11 cellular contexts compared by ENCODE assay signal in the genomic region with DNA sequence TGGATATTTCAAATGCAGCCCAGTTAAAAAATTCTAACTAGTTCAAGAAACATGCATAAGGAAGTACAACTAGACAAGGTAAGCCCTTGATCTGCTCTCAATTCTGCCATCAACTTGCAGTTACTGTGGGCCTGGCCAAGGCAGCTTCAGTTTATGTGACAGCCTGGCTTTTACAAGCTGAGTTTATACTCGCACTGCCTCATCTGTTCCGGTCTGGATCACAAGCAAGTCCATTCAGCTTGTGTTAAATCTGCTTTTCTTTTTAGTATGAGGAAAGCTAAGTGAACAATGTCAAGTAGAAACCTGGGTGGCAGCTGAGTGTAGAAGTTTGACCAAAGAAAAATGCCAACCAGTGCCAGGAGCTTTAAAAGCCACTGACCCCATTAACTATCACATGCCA.
DNase-seq lines count a peak whose midpoint lies in the region; ATAC-seq, FAIRE-seq and TF ChIP-seq lines count a peak whose summit lies in the region.
"Had no signal": no experiment of that assay in that cellular context is flagged by ENCODE, and none has a peak within 500 bp of the region (broad histone marks: within the 10 kb centered on the region; RNA-seq: fewer than 3 reads in every experiment).

No MANE protein-coding gene starts in this region.

- H3K23ac ChIP-seq in H9 (ENCODE audit: insufficient read length, low read depth, low read length), result no peak overlapping the region

- H4K91ac ChIP-seq in H9 (ENCODE audit: insufficient read length, low read depth, low read length), result no peak overlapping the region

- no peak overlapping the region for H2BK15ac ChIP-seq in H9 (ENCODE audit: low read depth, low read length)

- H4K5ac ChIP-seq in H9 (ENCODE audit: insufficient read length, low read depth, low read length), result no peak overlapping the region

- H3K27ac Mint-ChIP-seq in WTC11 (peak overlapping the region; percentile 65; the same call in 1 of the 2 replicates), H9 (0 out of 7 replicates have a peak overlapping the region, but pooled peaks of 1 of the 3 experiments have one; percentile 27)

- no peak overlapping the region for H3K4me3 Mint-ChIP-seq in WTC11
- H3K4me3 Mint-ChIP-seq in H9, result no peak overlapping the region

- no peak overlapping the region for H2BK20ac ChIP-seq in H9 (ENCODE audit: low read depth, low read length, poor library complexity, severe bottlenecking)

- no peaks in the 10 kb centered on the region for H3K23me2 ChIP-seq in H9 (ENCODE audit: insufficient read length, low read depth, low read length, poor library complexity, severe bottlenecking)

- no peak for FAIRE-seq in pancreas (lab: Jason Lieb, UNC)

- H3T11ph ChIP-seq in H9 (ENCODE audit: low read length), result no peak overlapping the region

- H3K79me1 ChIP-seq in H9 (ENCODE audit: insufficient read depth, low read depth, low read length, poor library complexity, severe bottlenecking), result no peaks in the 10 kb centered on the region

- WGBS in pancreas, 2 donors, result 61 to 69% methylated on average over 2 of the region's 2 CpGs
- WGBS in H9 (ENCODE audit: extremely low coverage, insufficient read length, low lambda C conversion rate), result no CpG with 5 or more reads among the region's 2 CpGs

- H3K36me3 Mint-ChIP-seq in WTC11, result no peaks in the 10 kb centered on the region
- peaks cover 0 to 9% (median 0%) of the 10 kb centered on the region in 3 experiments; a peak in 2 of 7 replicates for H3K36me3 Mint-ChIP-seq in H9 (ENCODE audit: insufficient read depth in 1 of 3, low read depth in 3 of 3)

- H3K9ac ChIP-seq in BLaER1, result no peak overlapping the region; the same call in 1 of the 2 replicates
- no peak overlapping the region for H3K9ac ChIP-seq in H9 (ENCODE audit: extremely low read depth, insufficient read length, low read length)

- no peak overlapping the region for H2BK120ac ChIP-seq in H9 (ENCODE audit: low read depth, low read length, poor library complexity, severe bottlenecking)

- no peak overlapping the region for H3K4ac ChIP-seq in H9 (ENCODE audit: low read depth, low read length)

- H3K9me3 ChIP-seq in BLaER1 (no peaks in the 10 kb centered on the region), right atrium auricular region (no peaks in the 10 kb centered on the region), pancreas (no peaks in the 10 kb centered on the region), uterus (no peaks in the 10 kb centered on the region), H9 (ENCODE audit: control insufficient read depth, low read depth, low read length) (no peaks in the 10 kb centered on the region)

- H3K14ac ChIP-seq in H9 (ENCODE audit: insufficient read depth, low read length), result no peak overlapping the region

- H4K20me1 ChIP-seq in BLaER1, result no peaks in the 10 kb centered on the region
- H4K20me1 ChIP-seq in H9 (ENCODE audit: control insufficient read depth, insufficient read depth, insufficient read length), result no peaks in the 10 kb centered on the region

- CTCF ChIA-PET in WTC11 (lab: Charles Lee), result interaction anchor here (0.9 to 1.4 kb wide), 5 partner anchors 9 to 394 kb away, joined by 3 to 6 read pairs (median 3); no protein-coding TSS in a partner anchor

- no peak overlapping the region for H2BK12ac ChIP-seq in H9 (ENCODE audit: insufficient read length, low read depth, low read length)

- ATAC-seq in WTC11, result no peak
- peak in 3 of 4 donors; percentile 42 to 48 (median 42) for ATAC-seq in pancreas

- H2AFZ ChIP-seq in H9 (ENCODE audit: low read length), result no peak overlapping the region

- H3K79me2 ChIP-seq in H9 (ENCODE audit: insufficient read depth, low read length), result no peaks in the 10 kb centered on the region

- H3K9me3 Mint-ChIP-seq in WTC11 (no peaks in the 10 kb centered on the region), H9 (no peaks in the 10 kb centered on the region)

- POLR2A ChIA-PET in WTC11 (lab: Charles Lee), result no interaction called here

- H3K4me3 ChIP-seq in BLaER1 (no peak overlapping the region), right atrium auricular region (no peak overlapping the region), pancreas (no peak overlapping the region), uterus (no peak overlapping the region)

- peak overlapping the region; percentile 18; the same call in 1 of the 2 replicates for H3K27ac ChIP-seq in BLaER1
- peak overlapping the region; percentile 66 to 75 for H3K27ac ChIP-seq in right atrium auricular region
- peak overlapping the region in 1 of 4 donors; percentile 18 for H3K27ac ChIP-seq in pancreas
- peak overlapping the region in 1 of 2 donors; percentile 22 for H3K27ac ChIP-seq in uterus
- H3K27ac ChIP-seq in H9 (ENCODE audit: insufficient read length, low read depth, low read length), result no peak overlapping the region
- H3K27ac ChIP-seq: C4-2B had no signal

- H3K27me3 Mint-ChIP-seq in WTC11 (ENCODE audit: low read depth) (no peaks in the 10 kb centered on the region), H9 (ENCODE audit: low read depth) (no peaks in the 10 kb centered on the region)

- H3K4me1 Mint-ChIP-seq in WTC11 (no peaks in the 10 kb centered on the region), H9 (no peaks in the 10 kb centered on the region)

- no peak overlapping the region for H4K8ac ChIP-seq in H9 (replicated peaks; ENCODE audit: insufficient read length, low read depth, low read length)

- no peak for TF ChIP-seq POLR2A in uterus (IDR thresholded peaks at IDR 0.05)

- H3K18ac ChIP-seq in H9 (ENCODE audit: insufficient read length, low read depth, low read length), result no peak overlapping the region

- intact Hi-C loops in pancreas (cut with DNase I), result no loop called here
- intact Hi-C loops in uterus (cut with DNase I; ENCODE audit: low total_unique reads), result no loop called here

- H2BK5ac ChIP-seq in H9 (ENCODE audit: insufficient read length, low read length), result no peak overlapping the region

- H2AK5ac ChIP-seq in H9 (ENCODE audit: insufficient read length, low read length), result no peak overlapping the region

- peaks cover 17% of the 10 kb centered on the region for H3K4me1 ChIP-seq in BLaER1
- H3K4me1 ChIP-seq in right atrium auricular region, result peaks cover 0 to 32% of the 10 kb centered on the region in 2 donors
- peaks cover 0 to 7% (median 0%) of the 10 kb centered on the region in 3 donors for H3K4me1 ChIP-seq in pancreas
- no peaks in the 10 kb centered on the region for H3K4me1 ChIP-seq in uterus
- H3K4me1 ChIP-seq in H9 (ENCODE audit: insufficient read depth, low read length), result no peaks in the 10 kb centered on the region

- DNase-seq in WTC11 (ENCODE audit: low spot score) (no peak), right atrium auricular region (ENCODE audit: low spot score) (no peak), pancreas (no peak), GDM1 (lab: John Stamatoyannopoulos, UW) (no peak), uterus (no peak), NCI-H2029 (lab: John Stamatoyannopoulos, UW) (no peak), H9 (no peak)
- DNase-seq: activated gamma-delta T cell, NCI-H146 had no signal

- H3K56ac ChIP-seq in H9 (ENCODE audit: insufficient read length, low read depth, low read length), result no peak overlapping the region

- H3K36me3 ChIP-seq in BLaER1, result peaks cover 89% of the 10 kb centered on the region
- peaks cover 32% of the 10 kb centered on the region for H3K36me3 ChIP-seq in right atrium auricular region
- H3K36me3 ChIP-seq in pancreas, result no peaks in the 10 kb centered on the region
- no peaks in the 10 kb centered on the region for H3K36me3 ChIP-seq in uterus

- no peak for TF ChIP-seq CTCF in WTC11 (IDR thresholded peaks at IDR 0.05)
- no peak for TF ChIP-seq CTCF in right atrium auricular region (IDR thresholded peaks at IDR 0.05)
- TF ChIP-seq CTCF in pancreas (IDR thresholded peaks at IDR 0.05), result no peak
- no peak for TF ChIP-seq CTCF in uterus (IDR thresholded peaks at IDR 0.05)
- TF ChIP-seq CTCF in H9 (conservative IDR thresholded peaks at IDR 0.05), result no peak

- H3K4me2 ChIP-seq in BLaER1, result no peak overlapping the region
- no peak overlapping the region for H3K4me2 ChIP-seq in H9 (ENCODE audit: insufficient read depth, insufficient read length, low read length)

- no peaks in the 10 kb centered on the region for H3K27me3 ChIP-seq in BLaER1
- H3K27me3 ChIP-seq in right atrium auricular region, result no peaks in the 10 kb centered on the region
- H3K27me3 ChIP-seq in pancreas, result no peaks in the 10 kb centered on the region
- no peaks in the 10 kb centered on the region for H3K27me3 ChIP-seq in uterus
- H3K27me3 ChIP-seq in H9 (ENCODE audit: insufficient read depth, low read length), result no peaks in the 10 kb centered on the region

TF ChIP-seq in WTC11, 78 proteins besides CTCF, POLR2A, EP300 and RAD21 (continues in another document):
- no peak for TF ChIP-seq MXD4 (CRISPR knock-in tag; IDR thresholded peaks at IDR 0.05; ENCODE audit: borderline replicate concordance)
- no peak for TF ChIP-seq CREM (CRISPR knock-in tag; IDR thresholded peaks at IDR 0.05)
- TF ChIP-seq GRHL2 (CRISPR knock-in tag; IDR thresholded peaks at IDR 0.05; ENCODE audit: insufficient replicate concordance, severe bottlenecking), result no peak
- TF ChIP-seq KAT7 (CRISPR knock-in tag; IDR thresholded peaks at IDR 0.05; ENCODE audit: borderline replicate concordance), result no peak
- TF ChIP-seq SMAD4 (CRISPR knock-in tag; IDR thresholded peaks at IDR 0.05), result no peak
- no peak for TF ChIP-seq ZNF512 (CRISPR knock-in tag; IDR thresholded peaks at IDR 0.05; ENCODE audit: borderline replicate concordance)
- TF ChIP-seq USF2 (CRISPR knock-in tag; IDR thresholded peaks at IDR 0.05), result no peak
- TF ChIP-seq ZNF138 (CRISPR knock-in tag; conservative IDR thresholded peaks at IDR 0.05), result no peak
- no peak for TF ChIP-seq ZNF317 (CRISPR knock-in tag; IDR thresholded peaks at IDR 0.05; ENCODE audit: borderline replicate concordance, low read depth)
